14 cellular contexts compared by ENCODE assay signal in the genomic region with DNA sequence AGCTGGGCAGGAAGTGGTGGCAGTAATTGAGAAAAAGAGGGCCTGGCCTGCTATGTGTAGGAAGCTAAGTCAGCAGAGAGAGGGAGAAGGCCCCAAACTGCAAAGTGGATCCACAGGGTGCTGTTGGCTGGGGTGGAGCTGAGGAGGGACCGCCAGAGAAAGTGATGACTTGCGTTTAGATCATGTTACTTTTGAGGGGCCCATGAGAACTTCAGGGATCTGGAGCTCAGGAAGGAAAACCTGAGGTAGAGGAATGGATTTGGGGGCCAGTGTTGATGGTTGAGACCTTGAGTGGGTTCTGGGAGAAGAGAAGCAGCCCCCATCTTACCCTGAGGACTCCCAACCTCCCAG.
A peak's percentile ranks its signal among the peaks of the same experiment; 100 is the strongest.
DNase-seq lines count a peak whose midpoint lies in the region; ATAC-seq and TF ChIP-seq lines count a peak whose summit lies in the region.
"Had no signal": no experiment of that assay in that cellular context is flagged by ENCODE, and none has a peak within 500 bp of the region (broad histone marks: within the 10 kb centered on the region; RNA-seq: fewer than 3 reads in every experiment).

No MANE protein-coding gene starts in this region.

- H3K4me3 ChIP-seq in breast epithelium (no peak overlapping the region), muscle layer of colon (ENCODE audit: low read depth in 1 of 2, low read length in 2 of 2) (no peak overlapping the region), upper lobe of left lung (no peak overlapping the region), lower leg skin (ENCODE audit: low read depth, poor library complexity, severe bottlenecking) (no peak overlapping the region)
- H3K4me3 ChIP-seq: PC-9 had no signal

- peaks cover 9 to 24% of the 10 kb centered on the region in 2 donors for H3K4me1 ChIP-seq in breast epithelium
- peaks cover 33% of the 10 kb centered on the region for H3K4me1 ChIP-seq in muscle layer of colon (ENCODE audit: insufficient read depth, low read length)
- peaks cover 17 to 28% (median 25%) of the 10 kb centered on the region in 4 donors for H3K4me1 ChIP-seq in upper lobe of left lung

- intact Hi-C loops in cardiac septum (cut with DNase I) (no loop called here), Right ventricle myocardium inferior (cut with DNase I) (no loop called here), breast epithelium (cut with DNase I; ENCODE audit: low total_unique reads) (no loop called here), lower leg skin (cut with DNase I; ENCODE audit: low total_unique reads) (no loop called here)

- TF ChIP-seq POLR2A in breast epithelium (IDR thresholded peaks at IDR 0.05) (no peak), upper lobe of left lung (IDR thresholded peaks at IDR 0.05) (no peak), lower leg skin (IDR thresholded peaks at IDR 0.05) (no peak)

- H3K36me3 ChIP-seq in breast epithelium = no peaks in the 10 kb centered on the region
- H3K36me3 ChIP-seq in muscle layer of colon (ENCODE audit: insufficient read depth, low read length) = no peaks in the 10 kb centered on the region
- H3K36me3 ChIP-seq in upper lobe of left lung = no peaks in the 10 kb centered on the region
- H3K36me3 ChIP-seq: WERI-Rb-1 had no signal

- TF ChIP-seq EP300 in upper lobe of left lung (IDR thresholded peaks at IDR 0.05) = no peak

- ATAC-seq in Right ventricle myocardium inferior = no peak
- ATAC-seq in upper lobe of left lung (ENCODE audit: low FRiP score in 2 of 2) = no peak
- ATAC-seq: effector memory CD8-positive, alpha-beta T cell had no signal

- H3K9ac ChIP-seq in muscle layer of colon (ENCODE audit: low read length) = no peak overlapping the region

- TF ChIP-seq CTCF in breast epithelium (IDR thresholded peaks at IDR 0.05) = no peak
- TF ChIP-seq CTCF in upper lobe of left lung (IDR thresholded peaks at IDR 0.05) = no peak
- no peak for TF ChIP-seq CTCF in lower leg skin (IDR thresholded peaks at IDR 0.05)

- WGBS in upper lobe of left lung, 2 donors = 73 to 92% methylated on average over 2 of the region's 2 CpGs
- WGBS in lower leg skin, 2 donors = 72 to 94% methylated on average over 2 of the region's 2 CpGs

- H3K27me3 ChIP-seq in breast epithelium = no peaks in the 10 kb centered on the region
- no peaks in the 10 kb centered on the region for H3K27me3 ChIP-seq in muscle layer of colon (ENCODE audit: control insufficient read depth in 1 of 2, insufficient read depth in 2 of 2, low read length in 2 of 2)
- H3K27me3 ChIP-seq in upper lobe of left lung = no peaks in the 10 kb centered on the region

- H3K9me3 ChIP-seq in breast epithelium (no peaks in the 10 kb centered on the region), muscle layer of colon (ENCODE audit: low read length) (no peaks in the 10 kb centered on the region), upper lobe of left lung (no peaks in the 10 kb centered on the region)

- H3K27ac ChIP-seq in breast epithelium (peak overlapping the region; percentile 74 to 79), muscle layer of colon (ENCODE audit: low read depth, low read length) (peak overlapping the region; percentile 36), upper lobe of left lung (peak overlapping the region in 3 of 4 donors; percentile 31 to 59 (median 46))
- H3K27ac ChIP-seq: PC-9, WERI-Rb-1 had no signal

- DNase-seq in cardiac septum (ENCODE audit: low spot score) (peak; percentile 12), Right ventricle myocardium inferior (ENCODE audit: missing footprints) (no peak), breast epithelium (ENCODE audit: low spot score in 2 of 2) (no peak), upper lobe of left lung (no peak), AG08396 (ENCODE audit: low spot score) (no peak), lower leg skin (ENCODE audit: low spot score in 2 of 2) (no peak), COLO668 (lab: John Stamatoyannopoulos, UW; ENCODE audit: unreplicated experiment) (no peak)
- DNase-seq: activated CD8-positive, alpha-beta memory T cell treated with anti-CD3 and anti-CD28 coated beads, Interleukin-2, amount 50 U/mL, for 4 hours; activated naive CD4-positive, alpha-beta T cell treated with anti-CD3 and anti-CD28 coated beads, Interleukin-2, amount 10 ng/mL, durations not matched to agents 7 days and 5 days; effector memory CD8-positive, alpha-beta T cell; NCI-H526 treated with DMSO at 0.1 percent for 48 hours had no signal
